Comparison of ENCODE assay signal across 1 cellular context in genomic region chr2:47120424-47120823, GRCh38.
TF ChIP-seq lines count a peak whose summit lies in the region.

No MANE protein-coding gene starts in this region.

TF ChIP-seq in GM12878, 131 proteins besides CTCF, POLR2A, EP300 and RAD21:
- TF ChIP-seq JUNB (IDR thresholded peaks at IDR 0.05): peak; percentile 25; the same call in 1 of the 2 replicates
- peak; percentile 58 for TF ChIP-seq NR2F1 (conservative IDR thresholded peaks at IDR 0.05)
- TF ChIP-seq SPI1 (IDR thresholded peaks at IDR 0.05; ENCODE audit: borderline replicate concordance, insufficient read depth, low read depth, low read length): peak; percentile 56; the same call in 1 of the 2 replicates
- 0 out of 4 replicates have a peak, but pooled peaks of 1 of the 2 experiments have one; percentile 26 for TF ChIP-seq IKZF2 (IDR thresholded peaks at IDR 0.05)
- TF ChIP-seq RUNX3 (IDR thresholded peaks at IDR 0.05; ENCODE audit: low read length): peak; percentile 51; the same call in 1 of the 2 replicates
